In genomic region chr14:94391284-94391914, GRCh38 we compare ENCODE assay signal across 1 cellular context.
TF ChIP-seq lines count a peak whose summit lies in the region.

No MANE protein-coding gene starts in this region.

TF ChIP-seq in HCT116, 20 proteins besides CTCF, POLR2A, EP300 and RAD21 (continued from another document):
- TF ChIP-seq REST (IDR thresholded peaks at IDR 0.05; ENCODE audit: low read depth) = no peak
- TF ChIP-seq SIN3A (IDR thresholded peaks at IDR 0.05; ENCODE audit: low read depth) = no peak
- no peak for TF ChIP-seq CBX3 (IDR thresholded peaks at IDR 0.05; ENCODE audit: low read depth)
- TF ChIP-seq ELF1 (IDR thresholded peaks at IDR 0.05; ENCODE audit: borderline replicate concordance, low read depth) = no peak
- TF ChIP-seq EZH2phosphoT487 (IDR thresholded peaks at IDR 0.05; ENCODE audit: borderline replicate concordance) = no peak
